Comparison of ENCODE assay signal across 8 cellular contexts in genomic region chr17:55717898-55718735, GRCh38. TPM values are rescaled to one million over a fixed set of nuclear protein-coding genes. Genes with fewer than 3 reads are reported as not detected.
DNase-seq lines count a peak whose midpoint lies in the region; ATAC-seq and TF ChIP-seq lines count a peak whose summit lies in the region.

No MANE protein-coding gene starts in this region.

- H3K4me3 Mint-ChIP-seq in activated naive CD8-positive, alpha-beta T cell treated with anti-CD3 and anti-CD28 coated beads, Interleukin-2, amount 10 ng/mL, durations not matched to agents 7 days and 5 days = no peak overlapping the region

- POLR2A ChIA-PET in activated naive CD8-positive, alpha-beta T cell treated with anti-CD3 and anti-CD28 coated beads, Interleukin-2, amount 10 ng/mL, durations not matched to agents 7 days and 5 days (lab: Charles Lee) = no interaction called here

- H3K27me3 Mint-ChIP-seq in activated naive CD8-positive, alpha-beta T cell treated with anti-CD3 and anti-CD28 coated beads, Interleukin-2, amount 10 ng/mL, durations not matched to agents 7 days and 5 days = peaks cover 23% of the 10 kb centered on the region

- DNase-seq in NCI-H1436 (lab: John Stamatoyannopoulos, UW) = peak; percentile 35
- no peak for DNase-seq in NCI-H1436 treated with DMSO at 0.1 percent for 48 hours (lab: John Stamatoyannopoulos, UW)
- DNase-seq in LHCN-M2 (ENCODE audit: low read depth) = peak; percentile 74
- DNase-seq in activated naive CD8-positive, alpha-beta T cell treated with anti-CD3 and anti-CD28 coated beads, Interleukin-2, amount 10 ng/mL, durations not matched to agents 7 days and 5 days = peak; percentile 49
- DNase-seq in cardiac septum (ENCODE audit: low spot score) = peak; percentile 81
- peak; percentile 35 for DNase-seq in pulmonary artery endothelial cell (ENCODE audit: low read depth, low spot score)

- intact Hi-C loops in cardiac septum (cut with DNase I) = loop anchor here (5.0 kb wide), 2 partner anchors 81 to 191 kb away; no protein-coding TSS in a partner anchor

- H3K4me1 Mint-ChIP-seq in activated naive CD8-positive, alpha-beta T cell treated with anti-CD3 and anti-CD28 coated beads, Interleukin-2, amount 10 ng/mL, durations not matched to agents 7 days and 5 days = no peaks in the 10 kb centered on the region

- no peaks in the 10 kb centered on the region for H3K9me3 Mint-ChIP-seq in activated naive CD8-positive, alpha-beta T cell treated with anti-CD3 and anti-CD28 coated beads, Interleukin-2, amount 10 ng/mL, durations not matched to agents 7 days and 5 days

- no peak overlapping the region for H3K27ac Mint-ChIP-seq in activated naive CD8-positive, alpha-beta T cell treated with anti-CD3 and anti-CD28 coated beads, Interleukin-2, amount 10 ng/mL, durations not matched to agents 7 days and 5 days

- no peaks in the 10 kb centered on the region for H3K36me3 Mint-ChIP-seq in activated naive CD8-positive, alpha-beta T cell treated with anti-CD3 and anti-CD28 coated beads, Interleukin-2, amount 10 ng/mL, durations not matched to agents 7 days and 5 days

- ATAC-seq in SK-N-SH treated with all-trans-retinoic acid at 6 μM for 48 hours (peak; percentile 77), HG03469 (IDR thresholded peaks at IDR 0.05; ENCODE audit: unreplicated experiment) (no peak)
- ATAC-seq in activated naive CD8-positive, alpha-beta T cell treated with anti-CD3 and anti-CD28 coated beads, Interleukin-2, amount 10 ng/mL, durations not matched to agents 7 days and 5 days (ENCODE audit: low read depth) = no peak

TF ChIP-seq in SK-N-SH treated with all-trans-retinoic acid at 6 μM for 48 hours, 23 proteins besides CTCF, POLR2A, EP300 and RAD21:
- TF ChIP-seq TSHZ2 (CRISPR knock-in tag; IDR thresholded peaks at IDR 0.05) = no peak
- TF ChIP-seq CREB5 (CRISPR knock-in tag; IDR thresholded peaks at IDR 0.05; ENCODE audit: low read depth) = no peak
- no peak for TF ChIP-seq ZNF8 (CRISPR knock-in tag; IDR thresholded peaks at IDR 0.05)
- no peak for TF ChIP-seq SNAI2 (CRISPR knock-in tag; IDR thresholded peaks at IDR 0.05)
- TF ChIP-seq TCF4 (CRISPR knock-in tag; IDR thresholded peaks at IDR 0.05; ENCODE audit: borderline replicate concordance) = no peak
- TF ChIP-seq ZNF70 (CRISPR knock-in tag; IDR thresholded peaks at IDR 0.05) = no peak
- no peak for TF ChIP-seq PATZ1 (CRISPR knock-in tag; IDR thresholded peaks at IDR 0.05; ENCODE audit: borderline replicate concordance)
- TF ChIP-seq ZNF565 (CRISPR knock-in tag; conservative IDR thresholded peaks at IDR 0.05; ENCODE audit: low read depth) = no peak
- no peak for TF ChIP-seq RARB (CRISPR knock-in tag; IDR thresholded peaks at IDR 0.05)

RNA-seq across cellular contexts. Expression of gene TMEM100, which starts 4.5 kb away (rescaled TPM):
- total RNA-seq in LHCN-M2 (2014; rRNA removed) (8.7 and 12.1 TPM in 2 replicates), cardiac septum (5.2 TPM), pulmonary artery endothelial cell (0.33 and 0.60 TPM in 2 replicates)
- 0.80 TPM for polyA plus RNA-seq in LHCN-M2 (2012)
- not detected for total RNA-seq in activated naive CD8-positive, alpha-beta T cell treated with anti-CD3 and anti-CD28 coated beads, Interleukin-2, amount 10 ng/mL, durations not matched to agents 7 days and 5 days

RNA-seq across cellular contexts. Expression of gene PCTP, which starts 32.7 kb away (rescaled TPM):
- total RNA-seq in LHCN-M2 (2014; rRNA removed) (19.8 and 20.2 TPM in 2 replicates), cardiac septum (13.2 TPM), pulmonary artery endothelial cell (22.6 and 24.5 TPM in 2 replicates)
- polyA plus RNA-seq in LHCN-M2 (2012) = 11.2 TPM
- 1 to 10 TPM; 7.1 to 8.0 TPM for total RNA-seq in activated naive CD8-positive, alpha-beta T cell treated with anti-CD3 and anti-CD28 coated beads, Interleukin-2, amount 10 ng/mL, durations not matched to agents 7 days and 5 days
